In the genomic region with DNA sequence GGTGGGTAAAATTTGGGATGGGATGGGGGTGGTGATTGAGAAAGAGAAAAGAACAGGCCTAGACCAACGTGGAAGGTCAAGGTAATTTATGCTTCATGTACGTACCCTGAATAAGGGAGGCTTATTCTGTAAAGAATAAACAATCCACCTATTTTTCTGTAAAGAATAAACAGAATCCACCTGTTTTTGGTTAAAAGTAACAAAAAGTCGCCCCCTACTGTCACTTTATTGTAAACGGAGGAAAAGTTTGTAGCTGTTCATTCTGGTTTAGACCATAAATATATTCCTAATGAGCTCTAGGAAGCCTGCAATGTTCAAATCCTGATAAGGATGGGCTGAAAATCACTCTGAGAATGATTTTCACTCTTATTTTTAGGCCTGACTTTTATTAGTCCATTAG, we compare ENCODE assay signal across 9 cellular contexts. TPM values are rescaled to one million over a fixed set of nuclear protein-coding genes. Genes with fewer than 3 reads are reported as not detected.
DNase-seq lines count a peak whose midpoint lies in the region; ATAC-seq, FAIRE-seq and TF ChIP-seq lines count a peak whose summit lies in the region.
"Had no signal": no experiment of that assay in that cellular context is flagged by ENCODE, and none has a peak within 500 bp of the region (broad histone marks: within the 10 kb centered on the region; RNA-seq: fewer than 3 reads in every experiment).

No MANE protein-coding gene starts in this region.

- H4K20me1 ChIP-seq in K562 (replicated peaks; ENCODE audit: control insufficient read depth, insufficient read depth, low read length) = no peaks in the 10 kb centered on the region

- TF ChIP-seq CTCF in Calu3 (IDR thresholded peaks at IDR 0.05; ENCODE audit: unreplicated experiment) (no peak), K562 (IDR thresholded peaks at IDR 0.05 in 2 of 3, conservative IDR thresholded peaks at IDR 0.05 in 1 of 3; ENCODE audit: insufficient read depth in 2 of 3, low read depth in 1 of 3, low read length in 3 of 3) (peak; percentile 35 to 76 (median 50); a peak in 5 of 6 replicates), mesothelial cell of epicardium (IDR thresholded peaks at IDR 0.05; ENCODE audit: unreplicated experiment) (peak; percentile 54)

- H3K4me1 Mint-ChIP-seq in Calu3 (ENCODE audit: low read depth, unreplicated experiment) (no peaks in the 10 kb centered on the region), mesothelial cell of epicardium (no peaks in the 10 kb centered on the region)
- H3K4me1 Mint-ChIP-seq in activated naive CD8-positive, alpha-beta T cell treated with anti-CD3 and anti-CD28 coated beads for 36 hours = peaks cover 7% of the 10 kb centered on the region

- CTCF ChIA-PET in Calu3 (lab: Charles Lee) = interaction anchor here (0.6 to 1.0 kb wide), 4 partner anchors 24 to 169 kb away, joined by 3 to 5 read pairs (median 4); a partner anchor contains a TSS
- CTCF ChIA-PET in K562 (lab: Yijun Ruan, JAX; ENCODE audit: low intra/inter-chr PET ratio) = interaction anchor here (1.3 to 8.1 kb wide), 2 partner anchors 153 to 406 kb away, joined by 7 to 168 read pairs; no protein-coding TSS in a partner anchor
- CTCF ChIA-PET in HEK293T (lab: Yijun Ruan, JAX) = interaction anchor here (0.6 to 0.8 kb wide), 5 partner anchors 9 to 246 kb away, joined by 3 to 5 read pairs (median 3); a partner anchor contains a TSS

- in situ Hi-C loops in K562 (cut with MboI) = loop anchor here (5.0 to 25.0 kb wide), 2 partner anchors 159 to 424 kb away; a partner anchor contains a TSS

- H3K79me2 ChIP-seq in K562 (ENCODE audit: control insufficient read depth, insufficient read depth, low read length) = no peaks in the 10 kb centered on the region

- H3K4me1 ChIP-seq in K562 (replicated peaks in 1 of 2; ENCODE audit: control insufficient read depth in 2 of 2, insufficient read depth in 2 of 2, low read length in 2 of 2) = no peaks in the 10 kb centered on the region

- intact Hi-C loops in Calu3 (cut with micrococcal nuclease; ENCODE audit: unreplicated experiment) = loop anchor here (2.0 kb wide), 1 partner anchor 91 kb away; no protein-coding TSS in a partner anchor
- intact Hi-C loops in K562 (cut with micrococcal nuclease) = loop anchor here (5.0 to 10.0 kb wide), 3 partner anchors 89 to 447 kb away; a partner anchor contains a TSS

- H3K9me3 Mint-ChIP-seq in Calu3 (ENCODE audit: low read depth, unreplicated experiment) (no peaks in the 10 kb centered on the region), mesothelial cell of epicardium (no peaks in the 10 kb centered on the region)
- H3K9me3 Mint-ChIP-seq in activated naive CD8-positive, alpha-beta T cell treated with anti-CD3 and anti-CD28 coated beads for 36 hours = no peaks in the 10 kb centered on the region

- H2AFZ ChIP-seq in K562 (ENCODE audit: low read depth, low read length) = no peak overlapping the region

- H3K27me3 Mint-ChIP-seq in Calu3 (ENCODE audit: unreplicated experiment) = no peaks in the 10 kb centered on the region
- H3K27me3 Mint-ChIP-seq in mesothelial cell of epicardium (ENCODE audit: low read depth) = no peaks in the 10 kb centered on the region
- H3K27me3 Mint-ChIP-seq in activated naive CD8-positive, alpha-beta T cell treated with anti-CD3 and anti-CD28 coated beads for 36 hours = no peaks in the 10 kb centered on the region

- ATAC-seq in K562 = peak; percentile 64
- ATAC-seq: Right ventricle myocardium inferior had no signal

- H3K9ac ChIP-seq in K562 (ENCODE audit: insufficient read depth in 1 of 2, low read depth in 2 of 2, low read length in 2 of 2) = no peak overlapping the region

- H3K4me3 Mint-ChIP-seq in Calu3 (ENCODE audit: low read depth, unreplicated experiment) (no peak overlapping the region), mesothelial cell of epicardium (no peak overlapping the region)
- H3K4me3 Mint-ChIP-seq in activated naive CD8-positive, alpha-beta T cell treated with anti-CD3 and anti-CD28 coated beads for 36 hours = no peak overlapping the region

- H3K36me3 ChIP-seq in K562 (ENCODE audit: control insufficient read depth, insufficient read depth, low read length) = peaks cover 14% of the 10 kb centered on the region

- peak; percentile 87 for FAIRE-seq in K562 (lab: Jason Lieb, UNC)

- TF ChIP-seq POLR2A in K562 (conservative IDR thresholded peaks at IDR 0.05) = no peak

- no peak for TF ChIP-seq EP300 in Ishikawa (IDR thresholded peaks at IDR 0.05; ENCODE audit: borderline replicate concordance)
- no peak for TF ChIP-seq EP300 in K562 (IDR thresholded peaks at IDR 0.05; ENCODE audit: low read length)

- no peaks in the 10 kb centered on the region for H3K9me1 ChIP-seq in K562 (ENCODE audit: control insufficient read depth, insufficient read depth, low read length)

- H3K27ac Mint-ChIP-seq in Calu3 (ENCODE audit: unreplicated experiment) (no peak overlapping the region), mesothelial cell of epicardium (no peak overlapping the region)
- H3K27ac Mint-ChIP-seq in activated naive CD8-positive, alpha-beta T cell treated with anti-CD3 and anti-CD28 coated beads for 36 hours = no peak overlapping the region

- BruUV-seq in Calu3 (replicated peaks; lab: Mats Ljungman, UMichigan) (no TSS peak), K562 (replicated peaks; lab: Mats Ljungman, UMichigan) (no TSS peak)

- no peak overlapping the region for H3K4me3 ChIP-seq in K562

- TF ChIP-seq RAD21 in Ishikawa (IDR thresholded peaks at IDR 0.05; ENCODE audit: low read depth) (peak; percentile 39), K562 (CRISPR knock-in tag; conservative IDR thresholded peaks at IDR 0.05 in 1 of 2, IDR thresholded peaks at IDR 0.05 in 1 of 2) (peak; percentile 61 to 73)

- H3K27ac ChIP-seq in K562 (ENCODE audit: extremely low read depth, low read depth, low read length) = no peak overlapping the region

- 0% methylated on average over 4 of the region's 4 CpGs for WGBS in K562 (ENCODE audit: insufficient coverage, low coverage, missing lambda C conversion rate)

- H3K36me3 Mint-ChIP-seq in Calu3 (ENCODE audit: insufficient read depth, unreplicated experiment) (peaks cover under 1% of the 10 kb centered on the region), mesothelial cell of epicardium (peaks cover 6% of the 10 kb centered on the region)
- peaks cover 1% of the 10 kb centered on the region for H3K36me3 Mint-ChIP-seq in activated naive CD8-positive, alpha-beta T cell treated with anti-CD3 and anti-CD28 coated beads for 36 hours

- POLR2A ChIA-PET in K562 (lab: Yijun Ruan, JAX) (interaction anchor here (0.8 to 1.0 kb wide), 5 partner anchors 23 to 209 kb away, joined by 3 to 4 read pairs (median 3); a partner anchor contains a TSS), HEK293T (lab: Yijun Ruan, JAX) (interaction anchor here (0.9 kb wide), 1 partner anchor 25 kb away, joined by 3 read pairs; no protein-coding TSS in a partner anchor)

- H3K9me3 ChIP-seq in K562 (replicated peaks; ENCODE audit: control insufficient read depth, insufficient read depth, low read depth, low read length) = no peaks in the 10 kb centered on the region

- no peaks in the 10 kb centered on the region for H3K27me3 ChIP-seq in K562 (ENCODE audit: control insufficient read depth in 2 of 2, insufficient read depth in 2 of 2, low read length in 2 of 2)

- H3K4me2 ChIP-seq in K562 (ENCODE audit: insufficient read depth, low read length) = no peak overlapping the region

- DNase-seq in Calu3 (peak; percentile 14), K562 (ENCODE audit: extremely low read depth in 1 of 4, low spot score in 3 of 4) (peak in 2 of 4 experiments; percentile 24 to 46), mesothelial cell of epicardium (ENCODE audit: low spot score in 2 of 2, unreplicated experiment in 2 of 2) (no peak), HEK293T (ENCODE audit: extremely low spot score) (no peak), nucleus accumbens (lab: John Stamatoyannopoulos, UW) (no peak)
- DNase-seq in activated CD8-positive, alpha-beta memory T cell treated with anti-CD3 and anti-CD28 coated beads, Interleukin-2, amount 50 U/mL, for 48 hours = no peak
- DNase-seq in activated naive CD8-positive, alpha-beta T cell treated with anti-CD3 and anti-CD28 coated beads for 36 hours = no peak

RNA-seq across cellular contexts. Expression of a gene that starts 23.5 kb away (rescaled TPM):
- total RNA-seq in Calu3 (2022) (76.0 and 76.1 TPM in 2 replicates), K562 (2014; rRNA removed) (0.82 and 1.4 TPM in 2 replicates), K562 (2014; rRNA removed; fragmentation: Illumina TruSeq; extraction: Trizol) (1.2 and 1.5 TPM in 2 replicates), K562 (2015; rRNA removed; fragmentation: Illumina TruSeq; extraction: Trizol) (1.2 and 1.6 TPM in 2 replicates), K562 (2021) (1.1 and 1.5 TPM in 2 replicates), mesothelial cell of epicardium (0.86 to 0.94 TPM in 2 of 3 replicates, not detected in the other)
- total RNA-seq in K562 (2011; cell fraction: chromatin; rRNA removed; ENCODE audit: low replicate concordance) = not detected in 2 replicates
- total RNA-seq in K562 (2011; cell fraction: nucleolus; rRNA removed) = not detected in 2 replicates
- not detected in 2 replicates for total RNA-seq in K562 (2011; cell fraction: nucleoplasm; rRNA removed)
- polyA plus RNA-seq in K562 (2011; rRNA removed) (0.31 and 0.32 TPM in 2 replicates), K562 (2014; fragmentation: Illumina TruSeq; extraction: Trizol) (0.91 and 1.0 TPM in 2 replicates), K562 (2014; fragmentation: Nextera tagmentation; extraction: Ambion mirVana) (under 1 TPM; 0.36 to 0.42 TPM), K562 (2014; rRNA removed) (0.23 and 1.2 TPM in 2 replicates)
- 0.27 and 0.47 TPM in 2 replicates for polyA plus RNA-seq in K562 (2011; cell fraction: cytosol; rRNA removed)
- 0.26 and 0.37 TPM in 2 replicates for polyA plus RNA-seq in K562 (2011; cell fraction: nucleus; rRNA removed)
- 0.78 and 2.7 TPM in 2 replicates for polyA plus RNA-seq in K562 (2012)
- 0.42 and 0.72 TPM in 2 replicates for polyA minus RNA-seq in K562 (2011; rRNA and poly(A)+ RNA removed)
- polyA minus RNA-seq in K562 (2011; cell fraction: cytosol; rRNA and poly(A)+ RNA removed) = not detected in 2 replicates
- not detected in 2 replicates for polyA minus RNA-seq in K562 (2011; cell fraction: nucleus; rRNA and poly(A)+ RNA removed)
- 10 to 100 TPM; 54.6 to 57.0 TPM for total RNA-seq in activated naive CD8-positive, alpha-beta T cell treated with anti-CD3 and anti-CD28 coated beads for 36 hours

RNA-seq across cellular contexts. Expression of a gene that starts 24.1 kb away (rescaled TPM):
- total RNA-seq in Calu3 (2022) (27.7 and 35.0 TPM in 2 replicates), K562 (2014; rRNA removed) (40.9 and 51.3 TPM in 2 replicates), K562 (2014; rRNA removed; fragmentation: Illumina TruSeq; extraction: Trizol) (63.0 and 73.4 TPM in 2 replicates), K562 (2015; rRNA removed; fragmentation: Illumina TruSeq; extraction: Trizol) (70.5 and 72.4 TPM in 2 replicates), K562 (2021) (38.2 and 38.4 TPM in 2 replicates), mesothelial cell of epicardium (41.7 to 44.3 TPM (median 43.6 TPM) in 3 replicates)
- total RNA-seq in K562 (2011; cell fraction: chromatin; rRNA removed; ENCODE audit: low replicate concordance) = 7.5 and 48.9 TPM in 2 replicates
- 6.7 and 7.0 TPM in 2 replicates for total RNA-seq in K562 (2011; cell fraction: nucleolus; rRNA removed)
- total RNA-seq in K562 (2011; cell fraction: nucleoplasm; rRNA removed) = 15.3 and 25.3 TPM in 2 replicates
- polyA plus RNA-seq in K562 (2011; rRNA removed) (20.1 and 25.1 TPM in 2 replicates), K562 (2014; fragmentation: Illumina TruSeq; extraction: Trizol) (44.0 and 45.1 TPM in 2 replicates), K562 (2014; fragmentation: Nextera tagmentation; extraction: Ambion mirVana) (10 to 100 TPM; 18.2 to 20.3 TPM), K562 (2014; rRNA removed) (34.9 and 37.2 TPM in 2 replicates)
- polyA plus RNA-seq in K562 (2011; cell fraction: cytosol; rRNA removed) = 6.2 and 13.5 TPM in 2 replicates
- 4.5 and 5.0 TPM in 2 replicates for polyA plus RNA-seq in K562 (2011; cell fraction: nucleus; rRNA removed)
- polyA plus RNA-seq in K562 (2012) = 45.7 and 45.8 TPM in 2 replicates
- 31.3 and 31.8 TPM in 2 replicates for polyA minus RNA-seq in K562 (2011; rRNA and poly(A)+ RNA removed)
- polyA minus RNA-seq in K562 (2011; cell fraction: cytosol; rRNA and poly(A)+ RNA removed) = 18.5 and 26.4 TPM in 2 replicates
- 5.1 and 12.8 TPM in 2 replicates for polyA minus RNA-seq in K562 (2011; cell fraction: nucleus; rRNA and poly(A)+ RNA removed)
- total RNA-seq in activated naive CD8-positive, alpha-beta T cell treated with anti-CD3 and anti-CD28 coated beads for 36 hours = 10 to 100 TPM; 49.2 to 49.7 TPM

Comparison
In these comparisons a context has a peak if more than half of its experiments do, and no peak if none do; other contexts are left out.
1. RNA of a gene that starts 23.5 kb away (total RNA-seq): 76.0 to 76.1 TPM in Calu3 and 54.6 to 57.0 TPM in activated naive CD8-positive, alpha-beta T cell treated with anti-CD3 and anti-CD28 coated beads for 36 hours; 0.82 to 1.6 TPM in K562 and 0.86 to 0.94 TPM in mesothelial cell of epicardium; every median in the first group is over 10 times any median in the second.